ENCODE assay signal across 8 cellular contexts in genomic region chr13:113584205-113584869, GRCh38. TPM values are rescaled to one million over a fixed set of nuclear protein-coding genes. Genes with fewer than 3 reads are reported as not detected.
A peak's percentile ranks its signal among the peaks of the same experiment; 100 is the strongest.
DNase-seq lines count a peak whose midpoint lies in the region; ATAC-seq and TF ChIP-seq lines count a peak whose summit lies in the region.

Gene TFDP1 (plus strand): TSS chr13:113584753. CDS start chr13:113585838, 1,085 bp downstream.

- peaks cover 4% of the 10 kb centered on the region for H3K27me3 Mint-ChIP-seq in activated naive CD8-positive, alpha-beta T cell treated with anti-CD3 and anti-CD28 coated beads for 36 hours
- H3K27me3 Mint-ChIP-seq in osteocyte (ENCODE audit: unreplicated experiment) (no peaks in the 10 kb centered on the region), type B pancreatic cell (no peaks in the 10 kb centered on the region)

- no peak for TF ChIP-seq EP300 in SK-N-SH (IDR thresholded peaks at IDR 0.05; ENCODE audit: borderline replicate concordance in 1 of 2, low read depth in 1 of 2, low read length in 1 of 2)

- TF ChIP-seq RAD21 in SK-N-SH (IDR thresholded peaks at IDR 0.05; ENCODE audit: low read length): no peak

- H3K9ac ChIP-seq in SK-N-SH: peak within 1 kb of the TSS; percentile 62

- H3K27ac Mint-ChIP-seq in activated naive CD8-positive, alpha-beta T cell treated with anti-CD3 and anti-CD28 coated beads for 36 hours: peak within 1 kb of the TSS; percentile 89
- peak within 1 kb of the TSS; percentile 64 for H3K27ac Mint-ChIP-seq in osteocyte (ENCODE audit: unreplicated experiment)
- H3K27ac Mint-ChIP-seq in type B pancreatic cell: peak within 1 kb of the TSS; percentile 85

- H3K36me3 ChIP-seq in SK-N-SH (replicated peaks in 1 of 2; ENCODE audit: control insufficient read depth in 1 of 2, insufficient read depth in 2 of 2, low read length in 1 of 2): peaks cover 0 to 12% of the 10 kb centered on the region in 2 experiments

- DNase-seq in GM12865 (ENCODE audit: low read depth): peak; percentile 96
- DNase-seq in NB4 (ENCODE audit: low read depth): peak; percentile 97
- DNase-seq in SK-N-SH: peak; percentile 97
- peak; percentile 93 for DNase-seq in activated naive CD8-positive, alpha-beta T cell treated with anti-CD3 and anti-CD28 coated beads for 36 hours
- DNase-seq in head of caudate nucleus: peak; percentile 36 to 92 (median 85)
- peak; percentile 90 for DNase-seq in osteocyte (ENCODE audit: extremely low spot score, unreplicated experiment)
- DNase-seq in type B pancreatic cell (ENCODE audit: extremely low spot score, unreplicated experiment): peak; percentile 90

- H4K20me1 ChIP-seq in SK-N-SH (ENCODE audit: insufficient read depth): peaks cover 26% of the 10 kb centered on the region; the same call in 1 of the 2 replicates

- H3K4me3 ChIP-seq in GM12865 (ENCODE audit: low read depth, low read length) (peak within 1 kb of the TSS; percentile 81), NB4 (ENCODE audit: low read depth, low read length) (peak within 1 kb of the TSS; percentile 86), SK-N-SH (ENCODE audit: low read depth in 2 of 2, low read length in 1 of 2) (peak within 1 kb of the TSS; percentile 66 to 67)

- CTCF ChIA-PET in SK-N-SH (lab: Yijun Ruan, JAX): no interaction called here

- peaks cover 41% of the 10 kb centered on the region for H3K36me3 Mint-ChIP-seq in activated naive CD8-positive, alpha-beta T cell treated with anti-CD3 and anti-CD28 coated beads for 36 hours
- H3K36me3 Mint-ChIP-seq in osteocyte (ENCODE audit: unreplicated experiment) (peaks cover 12% of the 10 kb centered on the region), type B pancreatic cell (peaks cover 10% of the 10 kb centered on the region)

- peak; percentile 98 for TF ChIP-seq POLR2A in NB4 (IDR thresholded peaks at IDR 0.05; ENCODE audit: extremely low read depth, insufficient read length)

- intact Hi-C loops in head of caudate nucleus (cut with DNase I): no loop called here

- no peak for TF ChIP-seq CTCF in GM12865 (IDR thresholded peaks at IDR 0.05; ENCODE audit: insufficient read depth, low read depth, low read length, missing control alignments)
- no peak for TF ChIP-seq CTCF in NB4 (IDR thresholded peaks at IDR 0.05; ENCODE audit: low read depth, low read length)
- no peak for TF ChIP-seq CTCF in SK-N-SH (IDR thresholded peaks at IDR 0.05)
- no peak for TF ChIP-seq CTCF in osteocyte (IDR thresholded peaks at IDR 0.05)
- no peak for TF ChIP-seq CTCF in type B pancreatic cell (conservative IDR thresholded peaks at IDR 0.05)

- H3K27ac ChIP-seq in SK-N-SH (ENCODE audit: low read depth in 2 of 2, low read length in 1 of 2): peak within 1 kb of the TSS in 1 of 2 experiments; percentile 51; a peak in 2 of 4 replicates

- peak within 1 kb of the TSS; percentile 89 for H3K4me3 Mint-ChIP-seq in activated naive CD8-positive, alpha-beta T cell treated with anti-CD3 and anti-CD28 coated beads for 36 hours
- peak within 1 kb of the TSS; percentile 88 for H3K4me3 Mint-ChIP-seq in osteocyte (ENCODE audit: unreplicated experiment)
- H3K4me3 Mint-ChIP-seq in type B pancreatic cell: peak within 1 kb of the TSS; percentile 93

- POLR2A ChIA-PET in SK-N-SH (lab: Yijun Ruan, JAX): interaction anchor here (0.6 kb wide), 1 partner anchor 133 kb away, joined by 3 read pairs; no protein-coding TSS in a partner anchor

- peak within 1 kb of the TSS; percentile 56; the same call in 1 of the 2 replicates for H2AFZ ChIP-seq in SK-N-SH (ENCODE audit: low read depth)

- ATAC-seq in HG02588 (IDR thresholded peaks at IDR 0.05; ENCODE audit: unreplicated experiment): peak; percentile 84

- WGBS in SK-N-SH (ENCODE audit: low lambda C conversion rate): 2% methylated on average over 19 of the region's 92 CpGs

- H3K4me2 ChIP-seq in SK-N-SH: peak within 1 kb of the TSS; percentile 89

- H3K9me3 ChIP-seq in SK-N-SH: no peaks in the 10 kb centered on the region

- peaks cover 28% of the 10 kb centered on the region for H3K4me1 Mint-ChIP-seq in activated naive CD8-positive, alpha-beta T cell treated with anti-CD3 and anti-CD28 coated beads for 36 hours
- H3K4me1 Mint-ChIP-seq in osteocyte (ENCODE audit: unreplicated experiment): peaks cover 19% of the 10 kb centered on the region
- peaks cover 19% of the 10 kb centered on the region for H3K4me1 Mint-ChIP-seq in type B pancreatic cell (ENCODE audit: unreplicated experiment)

- H3K27me3 ChIP-seq in SK-N-SH (ENCODE audit: insufficient read depth): no peaks in the 10 kb centered on the region

- H3K79me2 ChIP-seq in SK-N-SH (ENCODE audit: insufficient read depth): peaks cover 42% of the 10 kb centered on the region

- peaks cover 9 to 10% of the 10 kb centered on the region in 2 experiments; a peak in 3 of 4 replicates for H3K4me1 ChIP-seq in SK-N-SH (ENCODE audit: control insufficient read depth in 1 of 2, insufficient read depth in 2 of 2, low read depth in 1 of 2, low read length in 1 of 2)

- H3K9me2 ChIP-seq in SK-N-SH: no peaks in the 10 kb centered on the region

- H3K9me3 Mint-ChIP-seq in activated naive CD8-positive, alpha-beta T cell treated with anti-CD3 and anti-CD28 coated beads for 36 hours: no peaks in the 10 kb centered on the region
- no peaks in the 10 kb centered on the region for H3K9me3 Mint-ChIP-seq in osteocyte (ENCODE audit: unreplicated experiment)
- no peaks in the 10 kb centered on the region for H3K9me3 Mint-ChIP-seq in type B pancreatic cell

- H3F3A ChIP-seq in SK-N-SH (replicated peaks; ENCODE audit: insufficient read depth): peaks cover 6% of the 10 kb centered on the region

TF ChIP-seq in SK-N-SH, 30 proteins besides CTCF, POLR2A, EP300 and RAD21:
- TF ChIP-seq MXI1 (IDR thresholded peaks at IDR 0.05; ENCODE audit: low read depth, low read length) (peak; percentile 22; the same call in 1 of the 2 replicates), TAF1 (IDR thresholded peaks at IDR 0.05; ENCODE audit: borderline replicate concordance, low read depth, low read length) (peak; percentile 37; the same call in 1 of the 2 replicates), CHD2 (IDR thresholded peaks at IDR 0.05; ENCODE audit: low read length, partially characterized antibody) (peak; percentile 32), RCOR1 (IDR thresholded peaks at IDR 0.05; ENCODE audit: low read length) (0 out of 2 replicates have a peak, but pooled peaks have one; percentile 16), MAX (IDR thresholded peaks at IDR 0.05; ENCODE audit: low read depth) (peak; percentile 53; the same call in 1 of the 2 replicates), NRF1 (IDR thresholded peaks at IDR 0.05; ENCODE audit: low read depth, low read length) (peak; percentile 76), EZH2phosphoT487 (IDR thresholded peaks at IDR 0.05; ENCODE audit: borderline replicate concordance, low read depth) (no peak), FOSL2 (IDR thresholded peaks at IDR 0.05; ENCODE audit: borderline replicate concordance, low read depth) (no peak), RFX5 (IDR thresholded peaks at IDR 0.05; ENCODE audit: low read length) (no peak)
TF ChIP-seq in SK-N-SH: peak in this region for 6.

RNA-seq across cellular contexts. Expression of gene TFDP1, which starts in this region (rescaled TPM):
- polyA plus RNA-seq in SK-N-SH (2012; rRNA removed): 61.4 and 76.7 TPM in 2 replicates
- polyA plus RNA-seq in SK-N-SH (2012; cell fraction: cytosol; rRNA removed): 84.0 and 86.0 TPM in 2 replicates
- 70.1 and 82.8 TPM in 2 replicates for polyA plus RNA-seq in SK-N-SH (2012; cell fraction: nucleus; rRNA removed)
- 100 to 1,000 TPM; 242 to 250 TPM for total RNA-seq in activated naive CD8-positive, alpha-beta T cell treated with anti-CD3 and anti-CD28 coated beads for 36 hours
- 66.9 and 72.1 TPM in 2 replicates for total RNA-seq in osteocyte
- 78.4 and 78.8 TPM in 2 replicates for total RNA-seq in type B pancreatic cell (ENCODE audit: low replicate concordance)
